In the genomic region with DNA sequence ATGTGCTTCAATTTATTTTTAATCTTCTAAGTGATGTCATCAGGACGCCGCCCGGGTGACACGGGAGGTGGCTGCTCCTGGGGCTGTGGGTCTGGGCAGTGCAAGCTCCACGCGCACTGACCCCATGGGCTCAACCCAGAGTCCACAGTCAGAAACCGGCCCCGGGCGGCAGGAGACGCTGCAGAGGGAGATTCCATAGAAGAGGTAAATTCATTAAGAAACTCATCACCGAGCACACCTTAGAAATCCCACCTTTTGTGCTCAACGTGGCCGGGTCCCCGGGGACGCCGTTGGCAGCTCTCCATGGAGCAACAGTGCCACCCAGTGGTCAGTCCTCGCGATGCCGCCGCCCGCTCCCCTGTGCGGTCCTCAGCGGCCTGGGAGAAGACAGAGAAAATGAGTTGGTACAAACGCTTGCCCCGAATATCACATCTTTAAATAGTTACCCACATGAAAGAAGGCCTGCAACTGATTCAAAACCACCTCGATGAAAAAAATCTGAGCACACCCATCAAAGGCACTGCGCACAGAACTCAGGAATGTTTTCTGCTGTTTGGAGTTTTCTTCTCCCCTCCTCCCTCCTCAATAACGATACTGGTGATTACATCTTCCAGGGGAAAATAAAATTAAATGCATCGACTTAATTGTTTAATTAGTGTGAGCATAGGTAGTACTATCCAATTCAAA, we compare ENCODE assay signal across 1 cellular context.
TF ChIP-seq lines count a peak whose summit lies in the region.

No MANE protein-coding gene starts in this region.

TF ChIP-seq in HepG2, 621 proteins besides CTCF, POLR2A, EP300 and RAD21 (continued from another document and continues in another):
- TF ChIP-seq, protein P1, sequence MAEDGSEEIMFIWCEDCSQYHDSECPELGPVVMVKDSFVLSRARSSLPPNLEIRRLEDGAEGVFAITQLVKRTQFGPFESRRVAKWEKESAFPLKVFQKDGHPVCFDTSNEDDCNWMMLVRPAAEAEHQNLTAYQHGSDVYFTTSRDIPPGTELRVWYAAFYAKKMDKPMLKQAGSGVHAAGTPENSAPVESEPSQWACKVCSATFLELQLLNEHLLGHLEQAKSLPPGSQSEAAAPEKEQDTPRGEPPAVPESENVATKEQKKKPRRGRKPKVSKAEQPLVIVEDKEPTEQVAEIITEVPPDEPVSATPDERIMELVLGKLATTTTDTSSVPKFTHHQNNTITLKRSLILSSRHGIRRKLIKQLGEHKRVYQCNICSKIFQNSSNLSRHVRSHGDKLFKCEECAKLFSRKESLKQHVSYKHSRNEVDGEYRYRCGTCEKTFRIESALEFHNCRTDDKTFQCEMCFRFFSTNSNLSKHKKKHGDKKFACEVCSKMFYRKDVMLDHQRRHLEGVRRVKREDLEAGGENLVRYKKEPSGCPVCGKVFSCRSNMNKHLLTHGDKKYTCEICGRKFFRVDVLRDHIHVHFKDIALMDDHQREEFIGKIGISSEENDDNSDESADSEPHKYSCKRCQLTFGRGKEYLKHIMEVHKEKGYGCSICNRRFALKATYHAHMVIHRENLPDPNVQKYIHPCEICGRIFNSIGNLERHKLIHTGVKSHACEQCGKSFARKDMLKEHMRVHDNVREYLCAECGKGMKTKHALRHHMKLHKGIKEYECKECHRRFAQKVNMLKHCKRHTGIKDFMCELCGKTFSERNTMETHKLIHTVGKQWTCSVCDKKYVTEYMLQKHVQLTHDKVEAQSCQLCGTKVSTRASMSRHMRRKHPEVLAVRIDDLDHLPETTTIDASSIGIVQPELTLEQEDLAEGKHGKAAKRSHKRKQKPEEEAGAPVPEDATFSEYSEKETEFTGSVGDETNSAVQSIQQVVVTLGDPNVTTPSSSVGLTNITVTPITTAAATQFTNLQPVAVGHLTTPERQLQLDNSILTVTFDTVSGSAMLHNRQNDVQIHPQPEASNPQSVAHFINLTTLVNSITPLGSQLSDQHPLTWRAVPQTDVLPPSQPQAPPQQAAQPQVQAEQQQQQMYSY (CRISPR knock-in tag; IDR thresholded peaks at IDR 0.05): no peak
- TF ChIP-seq ZFP36L2 (CRISPR knock-in tag; IDR thresholded peaks at IDR 0.05): no peak
- TF ChIP-seq, protein P2, sequence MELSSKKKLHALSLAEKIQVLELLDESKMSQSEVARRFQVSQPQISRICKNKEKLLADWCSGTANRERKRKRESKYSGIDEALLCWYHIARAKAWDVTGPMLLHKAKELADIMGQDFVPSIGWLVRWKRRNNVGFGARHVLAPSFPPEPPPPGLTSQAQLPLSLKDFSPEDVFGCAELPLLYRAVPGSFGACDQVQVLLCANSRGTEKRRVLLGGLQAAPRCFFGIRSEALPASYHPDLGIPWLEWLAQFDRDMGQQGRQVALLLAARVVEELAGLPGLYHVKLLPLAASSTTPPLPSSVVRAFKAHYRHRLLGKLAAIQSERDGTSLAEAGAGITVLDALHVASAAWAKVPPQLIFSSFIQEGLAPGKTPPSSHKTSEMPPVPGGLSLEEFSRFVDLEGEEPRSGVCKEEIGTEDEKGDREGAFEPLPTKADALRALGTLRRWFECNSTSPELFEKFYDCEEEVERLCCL (CRISPR knock-in tag; IDR thresholded peaks at IDR 0.05; ENCODE audit: borderline replicate concordance): no peak
- TF ChIP-seq, protein P3, sequence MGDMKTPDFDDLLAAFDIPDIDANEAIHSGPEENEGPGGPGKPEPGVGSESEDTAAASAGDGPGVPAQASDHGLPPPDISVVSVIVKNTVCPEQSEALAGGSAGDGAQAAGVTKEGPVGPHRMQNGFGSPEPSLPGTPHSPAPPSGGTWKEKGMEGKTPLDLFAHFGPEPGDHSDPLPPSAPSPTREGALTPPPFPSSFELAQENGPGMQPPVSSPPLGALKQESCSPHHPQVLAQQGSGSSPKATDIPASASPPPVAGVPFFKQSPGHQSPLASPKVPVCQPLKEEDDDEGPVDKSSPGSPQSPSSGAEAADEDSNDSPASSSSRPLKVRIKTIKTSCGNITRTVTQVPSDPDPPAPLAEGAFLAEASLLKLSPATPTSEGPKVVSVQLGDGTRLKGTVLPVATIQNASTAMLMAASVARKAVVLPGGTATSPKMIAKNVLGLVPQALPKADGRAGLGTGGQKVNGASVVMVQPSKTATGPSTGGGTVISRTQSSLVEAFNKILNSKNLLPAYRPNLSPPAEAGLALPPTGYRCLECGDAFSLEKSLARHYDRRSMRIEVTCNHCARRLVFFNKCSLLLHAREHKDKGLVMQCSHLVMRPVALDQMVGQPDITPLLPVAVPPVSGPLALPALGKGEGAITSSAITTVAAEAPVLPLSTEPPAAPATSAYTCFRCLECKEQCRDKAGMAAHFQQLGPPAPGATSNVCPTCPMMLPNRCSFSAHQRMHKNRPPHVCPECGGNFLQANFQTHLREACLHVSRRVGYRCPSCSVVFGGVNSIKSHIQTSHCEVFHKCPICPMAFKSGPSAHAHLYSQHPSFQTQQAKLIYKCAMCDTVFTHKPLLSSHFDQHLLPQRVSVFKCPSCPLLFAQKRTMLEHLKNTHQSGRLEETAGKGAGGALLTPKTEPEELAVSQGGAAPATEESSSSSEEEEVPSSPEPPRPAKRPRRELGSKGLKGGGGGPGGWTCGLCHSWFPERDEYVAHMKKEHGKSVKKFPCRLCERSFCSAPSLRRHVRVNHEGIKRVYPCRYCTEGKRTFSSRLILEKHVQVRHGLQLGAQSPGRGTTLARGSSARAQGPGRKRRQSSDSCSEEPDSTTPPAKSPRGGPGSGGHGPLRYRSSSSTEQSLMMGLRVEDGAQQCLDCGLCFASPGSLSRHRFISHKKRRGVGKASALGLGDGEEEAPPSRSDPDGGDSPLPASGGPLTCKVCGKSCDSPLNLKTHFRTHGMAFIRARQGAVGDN (CRISPR knock-in tag; IDR thresholded peaks at IDR 0.05): peak; percentile 45
- TF ChIP-seq DZIP1 (CRISPR knock-in tag; IDR thresholded peaks at IDR 0.05): no peak
- no peak for TF ChIP-seq AHDC1 (CRISPR knock-in tag; IDR thresholded peaks at IDR 0.05; ENCODE audit: borderline replicate concordance)
- no peak for TF ChIP-seq ZFX (CRISPR knock-in tag; IDR thresholded peaks at IDR 0.05; ENCODE audit: low read depth)
- TF ChIP-seq, protein P4, sequence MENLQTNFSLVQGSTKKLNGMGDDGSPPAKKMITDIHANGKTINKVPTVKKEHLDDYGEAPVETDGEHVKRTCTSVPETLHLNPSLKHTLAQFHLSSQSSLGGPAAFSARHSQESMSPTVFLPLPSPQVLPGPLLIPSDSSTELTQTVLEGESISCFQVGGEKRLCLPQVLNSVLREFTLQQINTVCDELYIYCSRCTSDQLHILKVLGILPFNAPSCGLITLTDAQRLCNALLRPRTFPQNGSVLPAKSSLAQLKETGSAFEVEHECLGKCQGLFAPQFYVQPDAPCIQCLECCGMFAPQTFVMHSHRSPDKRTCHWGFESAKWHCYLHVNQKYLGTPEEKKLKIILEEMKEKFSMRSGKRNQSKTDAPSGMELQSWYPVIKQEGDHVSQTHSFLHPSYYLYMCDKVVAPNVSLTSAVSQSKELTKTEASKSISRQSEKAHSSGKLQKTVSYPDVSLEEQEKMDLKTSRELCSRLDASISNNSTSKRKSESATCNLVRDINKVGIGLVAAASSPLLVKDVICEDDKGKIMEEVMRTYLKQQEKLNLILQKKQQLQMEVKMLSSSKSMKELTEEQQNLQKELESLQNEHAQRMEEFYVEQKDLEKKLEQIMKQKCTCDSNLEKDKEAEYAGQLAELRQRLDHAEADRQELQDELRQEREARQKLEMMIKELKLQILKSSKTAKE (CRISPR knock-in tag; IDR thresholded peaks at IDR 0.05; ENCODE audit: borderline replicate concordance): no peak
- no peak for TF ChIP-seq NRL (CRISPR knock-in tag; IDR thresholded peaks at IDR 0.05; ENCODE audit: borderline replicate concordance)
- no peak for TF ChIP-seq FOXA1 (IDR thresholded peaks at IDR 0.05)
- TF ChIP-seq FOXA1 (CRISPR knock-in tag; IDR thresholded peaks at IDR 0.05): no peak
- peak; percentile 24; the same call in 1 of the 2 replicates for TF ChIP-seq MYC (CRISPR knock-in tag; IDR thresholded peaks at IDR 0.05; ENCODE audit: borderline replicate concordance)
- no peak for TF ChIP-seq ZNF576 (CRISPR knock-in tag; IDR thresholded peaks at IDR 0.05)
- no peak for TF ChIP-seq ZC3H4 (CRISPR knock-in tag; IDR thresholded peaks at IDR 0.05; ENCODE audit: borderline replicate concordance)
- TF ChIP-seq AKAP8 (CRISPR knock-in tag; IDR thresholded peaks at IDR 0.05): no peak
- TF ChIP-seq, protein P5, sequence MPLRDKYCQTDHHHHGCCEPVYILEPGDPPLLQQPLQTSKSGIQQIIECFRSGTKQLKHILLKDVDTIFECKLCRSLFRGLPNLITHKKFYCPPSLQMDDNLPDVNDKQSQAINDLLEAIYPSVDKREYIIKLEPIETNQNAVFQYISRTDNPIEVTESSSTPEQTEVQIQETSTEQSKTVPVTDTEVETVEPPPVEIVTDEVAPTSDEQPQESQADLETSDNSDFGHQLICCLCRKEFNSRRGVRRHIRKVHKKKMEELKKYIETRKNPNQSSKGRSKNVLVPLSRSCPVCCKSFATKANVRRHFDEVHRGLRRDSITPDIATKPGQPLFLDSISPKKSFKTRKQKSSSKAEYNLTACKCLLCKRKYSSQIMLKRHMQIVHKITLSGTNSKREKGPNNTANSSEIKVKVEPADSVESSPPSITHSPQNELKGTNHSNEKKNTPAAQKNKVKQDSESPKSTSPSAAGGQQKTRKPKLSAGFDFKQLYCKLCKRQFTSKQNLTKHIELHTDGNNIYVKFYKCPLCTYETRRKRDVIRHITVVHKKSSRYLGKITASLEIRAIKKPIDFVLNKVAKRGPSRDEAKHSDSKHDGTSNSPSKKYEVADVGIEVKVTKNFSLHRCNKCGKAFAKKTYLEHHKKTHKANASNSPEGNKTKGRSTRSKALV (CRISPR knock-in tag; IDR thresholded peaks at IDR 0.05): no peak
- no peak for TF ChIP-seq ZMYM3 (CRISPR knock-in tag; IDR thresholded peaks at IDR 0.05)
- TF ChIP-seq MTF2 (CRISPR knock-in tag; IDR thresholded peaks at IDR 0.05; ENCODE audit: borderline replicate concordance): no peak
- TF ChIP-seq SP4 (CRISPR knock-in tag; IDR thresholded peaks at IDR 0.05): no peak
- peak; percentile 86 for TF ChIP-seq ZBTB33 (CRISPR knock-in tag; IDR thresholded peaks at IDR 0.05)
- 0 out of 2 replicates have a peak, but pooled peaks have one; percentile 7 for TF ChIP-seq FOXO1 (CRISPR knock-in tag; IDR thresholded peaks at IDR 0.05)
- no peak for TF ChIP-seq FOSL2 (CRISPR knock-in tag; IDR thresholded peaks at IDR 0.05)
- TF ChIP-seq GABPB1 (CRISPR knock-in tag; IDR thresholded peaks at IDR 0.05): peak; percentile 43
